Comparison of ENCODE assay signal across 24 cellular contexts in the genomic region with DNA sequence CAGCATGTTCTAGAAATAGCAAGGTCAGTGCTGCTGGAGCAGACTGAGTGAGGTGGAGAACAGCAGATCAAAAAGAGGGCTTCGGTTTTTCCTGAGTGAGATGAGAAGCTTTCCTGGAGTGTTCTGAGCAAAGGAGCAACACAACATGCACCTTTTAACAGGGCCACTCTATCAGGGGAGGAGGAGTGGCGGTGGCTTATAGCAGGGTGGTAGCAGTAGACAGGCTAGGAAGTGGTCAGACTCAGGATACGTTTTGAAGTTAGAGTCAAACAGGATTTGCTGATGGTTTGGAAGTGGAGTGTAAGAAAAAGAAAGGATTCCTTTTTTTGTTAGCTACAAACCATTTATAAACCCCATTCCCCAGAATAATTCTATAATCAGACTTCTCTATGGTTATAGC. TPM values are rescaled to one million over a fixed set of nuclear protein-coding genes. Genes with fewer than 3 reads are reported as not detected.
A peak's percentile ranks its signal among the peaks of the same experiment; 100 is the strongest.
DNase-seq lines count a peak whose midpoint lies in the region; ATAC-seq lines count a peak whose summit lies in the region.
"Had no signal": no experiment of that assay in that cellular context is flagged by ENCODE, and none has a peak within 500 bp of the region (broad histone marks: within the 10 kb centered on the region; RNA-seq: fewer than 3 reads in every experiment).

No MANE protein-coding gene starts in this region.

- H3K4me3 Mint-ChIP-seq in T-helper 2 cell treated with Interferon-gamma antibody and Interleukin-4, amounts not matched to agents 5 μg/mL and 100 μg/mL, for 36 hours = no peak overlapping the region
- no peak overlapping the region for H3K4me3 Mint-ChIP-seq in activated T-cell treated with anti-CD3 and anti-CD28 coated beads, Interleukin-2, amount 50 U/mL, for 24 hours
- no peak overlapping the region for H3K4me3 Mint-ChIP-seq in T-helper 17 cell
- no peak overlapping the region for H3K4me3 Mint-ChIP-seq in stimulated activated effector memory CD8-positive, alpha-beta T cell treated with anti-CD3 and anti-CD28 coated beads, Interleukin-12 subunit alpha, Interleukin-12 subunit beta, amount 100 ng/mL, for 72 hours
- H3K4me3 Mint-ChIP-seq: B cell, IgD-negative memory B cell had no signal

- intact Hi-C loops in left colon (cut with DNase I, micrococcal nuclease) = loop anchor here in 1 of 2 donors (10.0 kb wide), 1 partner anchor 60 kb away; no protein-coding TSS in a partner anchor

- no peaks in the 10 kb centered on the region for H3K9me3 ChIP-seq in T-helper 17 cell (ENCODE audit: control insufficient read depth, low read length, poor library complexity, severe bottlenecking)
- H3K9me3 ChIP-seq: HAP-1, SJCRH30 had no signal

- ATAC-seq in T-helper 17 cell (no peak), left colon (no peak)
- ATAC-seq in stimulated activated effector memory CD8-positive, alpha-beta T cell treated with anti-CD3 and anti-CD28 coated beads, Interleukin-12 subunit alpha, Interleukin-12 subunit beta, amount 100 ng/mL, for 72 hours = no peak
- ATAC-seq: PC-3, Right ventricle myocardium inferior had no signal

- peak overlapping the region; percentile 29 for H3K27ac Mint-ChIP-seq in T-helper 2 cell treated with Interferon-gamma antibody and Interleukin-4, amounts not matched to agents 5 μg/mL and 100 μg/mL, for 36 hours
- peak overlapping the region; percentile 8 for H3K27ac Mint-ChIP-seq in activated T-cell treated with anti-CD3 and anti-CD28 coated beads, Interleukin-2, amount 50 U/mL, for 24 hours
- peak overlapping the region; percentile 74 for H3K27ac Mint-ChIP-seq in T-helper 17 cell
- H3K27ac Mint-ChIP-seq in stimulated activated effector memory CD8-positive, alpha-beta T cell treated with anti-CD3 and anti-CD28 coated beads, Interleukin-12 subunit alpha, Interleukin-12 subunit beta, amount 100 ng/mL, for 72 hours = peak overlapping the region; percentile 24
- H3K27ac Mint-ChIP-seq: B cell had no signal

- H3K4me1 Mint-ChIP-seq in T-helper 2 cell treated with Interferon-gamma antibody and Interleukin-4, amounts not matched to agents 5 μg/mL and 100 μg/mL, for 36 hours (ENCODE audit: low read depth) = peaks cover 8% of the 10 kb centered on the region
- peaks cover 2% of the 10 kb centered on the region for H3K4me1 Mint-ChIP-seq in activated T-cell treated with anti-CD3 and anti-CD28 coated beads, Interleukin-2, amount 50 U/mL, for 24 hours (ENCODE audit: low read depth)
- peaks cover 13% of the 10 kb centered on the region for H3K4me1 Mint-ChIP-seq in T-helper 17 cell
- peaks cover 5% of the 10 kb centered on the region for H3K4me1 Mint-ChIP-seq in stimulated activated effector memory CD8-positive, alpha-beta T cell treated with anti-CD3 and anti-CD28 coated beads, Interleukin-12 subunit alpha, Interleukin-12 subunit beta, amount 100 ng/mL, for 72 hours
- H3K4me1 Mint-ChIP-seq: B cell had no signal

- DNase-seq in T-helper 2 cell treated with Interferon-gamma antibody and Interleukin-4, amounts not matched to agents 5 μg/mL and 100 μg/mL, for 36 hours (ENCODE audit: low spot score) = no peak
- DNase-seq in T-helper 2 cell (no peak), T-helper 17 cell (no peak), HK-2 (ENCODE audit: unreplicated experiment) (no peak), left colon (no peak)
- DNase-seq in activated T-cell treated with anti-CD3 and anti-CD28 coated beads, Interleukin-2, amount 50 U/mL, for 24 hours = no peak
- no peak for DNase-seq in activated T-cell treated with anti-CD3 and anti-CD28 coated beads, Interleukin-2, amount 50 U/mL, for 48 hours
- no peak for DNase-seq in stimulated activated effector memory CD8-positive, alpha-beta T cell treated with anti-CD3 and anti-CD28 coated beads, Interleukin-12 subunit alpha, Interleukin-12 subunit beta, amount 100 ng/mL, for 72 hours (ENCODE audit: low spot score in 2 of 2)
- DNase-seq: Calu3; DND-41; NCI-H1048; NCI-H1417; NCI-H1694; NCI-H2029 treated with DMSO at 0.1 percent for 48 hours; NCI-H446 treated with DMSO at 0.1 percent for 48 hours; NCI-H526; NCI-H82; NK-92 treated with Interleukin-12 subunit alpha and Interleukin-12 subunit beta, amount 100 ng/mL, for 24 hours; PC-3; SJCRH30 had no signal

- H3K9me3 Mint-ChIP-seq in T-helper 2 cell treated with Interferon-gamma antibody and Interleukin-4, amounts not matched to agents 5 μg/mL and 100 μg/mL, for 36 hours = no peaks in the 10 kb centered on the region
- H3K9me3 Mint-ChIP-seq in activated T-cell treated with anti-CD3 and anti-CD28 coated beads, Interleukin-2, amount 50 U/mL, for 24 hours = no peaks in the 10 kb centered on the region
- H3K9me3 Mint-ChIP-seq in stimulated activated effector memory CD8-positive, alpha-beta T cell treated with anti-CD3 and anti-CD28 coated beads, Interleukin-12 subunit alpha, Interleukin-12 subunit beta, amount 100 ng/mL, for 72 hours = no peaks in the 10 kb centered on the region
- H3K9me3 Mint-ChIP-seq: IgD-negative memory B cell had no signal

- no peaks in the 10 kb centered on the region for H3K27me3 Mint-ChIP-seq in T-helper 2 cell treated with Interferon-gamma antibody and Interleukin-4, amounts not matched to agents 5 μg/mL and 100 μg/mL, for 36 hours (ENCODE audit: low read depth)
- no peaks in the 10 kb centered on the region for H3K27me3 Mint-ChIP-seq in activated T-cell treated with anti-CD3 and anti-CD28 coated beads, Interleukin-2, amount 50 U/mL, for 24 hours
- no peaks in the 10 kb centered on the region for H3K27me3 Mint-ChIP-seq in T-helper 17 cell
- H3K27me3 Mint-ChIP-seq: B cell, IgD-negative memory B cell had no signal

- peaks cover 38% of the 10 kb centered on the region for H3K36me3 Mint-ChIP-seq in T-helper 2 cell treated with Interferon-gamma antibody and Interleukin-4, amounts not matched to agents 5 μg/mL and 100 μg/mL, for 36 hours (ENCODE audit: low read depth)
- H3K36me3 Mint-ChIP-seq in activated T-cell treated with anti-CD3 and anti-CD28 coated beads, Interleukin-2, amount 50 U/mL, for 24 hours (ENCODE audit: low read depth) = peaks cover 92% of the 10 kb centered on the region
- H3K36me3 Mint-ChIP-seq in T-helper 17 cell (ENCODE audit: low read depth) = peaks cover 2% of the 10 kb centered on the region
- peaks cover 96% of the 10 kb centered on the region for H3K36me3 Mint-ChIP-seq in stimulated activated effector memory CD8-positive, alpha-beta T cell treated with anti-CD3 and anti-CD28 coated beads, Interleukin-12 subunit alpha, Interleukin-12 subunit beta, amount 100 ng/mL, for 72 hours

RNA-seq across cellular contexts. Expression of a gene that starts 12.5 kb away (rescaled TPM):
- total RNA-seq in T-helper 17 cell (10 to 100 TPM; 37.1 to 39.0 TPM), left colon (10 to 100 TPM in 1 of 2 donors, 1 to 10 TPM in 1; 9.4 to 10.4 TPM)

RNA-seq across cellular contexts. Expression of a gene that starts 21.7 kb away (rescaled TPM):
- total RNA-seq in T-helper 17 cell = 1,000 to 10,000 TPM; 2,533 to 2,679 TPM
- total RNA-seq in left colon = 100 to 1,000 TPM; 445 to 466 TPM

RNA-seq across cellular contexts. Expression of a gene that starts 22.4 kb away (rescaled TPM):
- total RNA-seq in T-helper 17 cell = 100 to 1,000 TPM; 130 to 143 TPM
- 10 to 100 TPM; 31.9 to 35.0 TPM for total RNA-seq in left colon

RNA-seq across cellular contexts. Expression of a gene that starts 35.5 kb away (rescaled TPM):
- total RNA-seq in T-helper 17 cell (1 to 10 TPM; 1.0 to 1.4 TPM), left colon (1 to 10 TPM in 1 of 2 donors, under 1 TPM in 1; 0.82 to 3.3 TPM)

Comparison
In these comparisons a context has a peak if more than half of its experiments do, and no peak if none do; other contexts are left out.
1. H3K27ac Mint-ChIP-seq: peak in every context shown above with its lines; median percentile 74 in T-helper 17 cell; 29 in T-helper 2 cell treated with Interferon-gamma antibody and Interleukin-4, amounts not matched to agents 5 μg/mL and 100 μg/mL, for 36 hours; 24 in stimulated activated effector memory CD8-positive, alpha-beta T cell treated with anti-CD3 and anti-CD28 coated beads, Interleukin-12 subunit alpha, Interleukin-12 subunit beta, amount 100 ng/mL, for 72 hours; 8 in activated T-cell treated with anti-CD3 and anti-CD28 coated beads, Interleukin-2, amount 50 U/mL, for 24 hours.
2. RNA of a gene that starts 21.7 kb away (total RNA-seq): 2,533 to 2,679 TPM in T-helper 17 cell; 445 to 466 TPM in left colon; every median in the first group is over 4 times any median in the second.